ENCODE assay signal across 1 cellular context in the genomic region with DNA sequence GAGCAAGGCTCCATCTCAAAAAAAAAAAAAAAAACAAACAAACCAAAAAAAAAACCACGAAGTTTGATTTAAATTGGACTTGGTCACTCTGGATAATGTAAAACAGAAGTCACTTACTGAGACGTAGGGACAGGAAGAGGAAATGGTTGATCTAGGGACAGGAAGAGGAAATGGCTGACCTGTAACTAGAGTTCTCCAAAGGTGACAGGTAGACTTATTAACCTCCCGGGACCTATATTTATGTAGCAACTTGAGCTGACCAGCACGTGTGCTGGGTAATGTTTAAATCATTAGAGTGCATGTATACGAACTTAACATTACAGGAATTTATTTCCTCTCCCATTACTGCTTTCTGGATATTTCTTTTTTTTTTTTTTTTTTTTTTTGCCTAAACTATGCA.
TF ChIP-seq lines count a peak whose summit lies in the region.

No MANE protein-coding gene starts in this region.

TF ChIP-seq in K562, 482 proteins besides CTCF, POLR2A, EP300 and RAD21 (continued from another document):
- TF ChIP-seq, protein P1, sequence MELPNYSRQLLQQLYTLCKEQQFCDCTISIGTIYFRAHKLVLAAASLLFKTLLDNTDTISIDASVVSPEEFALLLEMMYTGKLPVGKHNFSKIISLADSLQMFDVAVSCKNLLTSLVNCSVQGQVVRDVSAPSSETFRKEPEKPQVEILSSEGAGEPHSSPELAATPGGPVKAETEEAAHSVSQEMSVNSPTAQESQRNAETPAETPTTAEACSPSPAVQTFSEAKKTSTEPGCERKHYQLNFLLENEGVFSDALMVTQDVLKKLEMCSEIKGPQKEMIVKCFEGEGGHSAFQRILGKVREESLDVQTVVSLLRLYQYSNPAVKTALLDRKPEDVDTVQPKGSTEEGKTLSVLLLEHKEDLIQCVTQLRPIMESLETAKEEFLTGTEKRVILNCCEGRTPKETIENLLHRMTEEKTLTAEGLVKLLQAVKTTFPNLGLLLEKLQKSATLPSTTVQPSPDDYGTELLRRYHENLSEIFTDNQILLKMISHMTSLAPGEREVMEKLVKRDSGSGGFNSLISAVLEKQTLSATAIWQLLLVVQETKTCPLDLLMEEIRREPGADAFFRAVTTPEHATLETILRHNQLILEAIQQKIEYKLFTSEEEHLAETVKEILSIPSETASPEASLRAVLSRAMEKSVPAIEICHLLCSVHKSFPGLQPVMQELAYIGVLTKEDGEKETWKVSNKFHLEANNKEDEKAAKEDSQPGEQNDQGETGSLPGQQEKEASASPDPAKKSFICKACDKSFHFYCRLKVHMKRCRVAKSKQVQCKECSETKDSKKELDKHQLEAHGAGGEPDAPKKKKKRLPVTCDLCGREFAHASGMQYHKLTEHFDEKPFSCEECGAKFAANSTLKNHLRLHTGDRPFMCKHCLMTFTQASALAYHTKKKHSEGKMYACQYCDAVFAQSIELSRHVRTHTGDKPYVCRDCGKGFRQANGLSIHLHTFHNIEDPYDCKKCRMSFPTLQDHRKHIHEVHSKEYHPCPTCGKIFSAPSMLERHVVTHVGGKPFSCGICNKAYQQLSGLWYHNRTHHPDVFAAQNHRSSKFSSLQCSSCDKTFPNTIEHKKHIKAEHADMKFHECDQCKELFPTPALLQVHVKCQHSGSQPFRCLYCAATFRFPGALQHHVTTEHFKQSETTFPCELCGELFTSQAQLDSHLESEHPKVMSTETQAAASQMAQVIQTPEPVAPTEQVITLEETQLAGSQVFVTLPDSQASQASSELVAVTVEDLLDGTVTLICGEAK (IDR thresholded peaks at IDR 0.05): peak; percentile 51; the same call in 1 of the 2 replicates
- TF ChIP-seq, protein P1 (CRISPR knock-in tag; IDR thresholded peaks at IDR 0.05): no peak
- no peak for TF ChIP-seq ZFP1 (CRISPR knock-in tag; IDR thresholded peaks at IDR 0.05)
- TF ChIP-seq SPI1 (IDR thresholded peaks at IDR 0.05; ENCODE audit: borderline replicate concordance, low read depth, low read length): 0 out of 2 replicates have a peak, but pooled peaks have one; percentile 9
TF ChIP-seq in K562: peak in this region for 2.
